ENCODE assay signal across 10 cellular contexts in genomic region chr6:162706236-162706635, GRCh38. TPM values are rescaled to one million over a fixed set of nuclear protein-coding genes. Genes with fewer than 3 reads are reported as not detected.
A peak's percentile ranks its signal among the peaks of the same experiment; 100 is the strongest.
DNase-seq lines count a peak whose midpoint lies in the region; ATAC-seq and TF ChIP-seq lines count a peak whose summit lies in the region.
"Had no signal": no experiment of that assay in that cellular context is flagged by ENCODE, and none has a peak within 500 bp of the region (broad histone marks: within the 10 kb centered on the region; RNA-seq: fewer than 3 reads in every experiment).

No MANE protein-coding gene starts in this region.

- H3K9ac ChIP-seq in subcutaneous abdominal adipose tissue (ENCODE audit: low read length in 5 of 5) = peak overlapping the region in 2 of 5 donors; percentile 24 to 40

- H3K9me3 Mint-ChIP-seq in activated naive CD4-positive, alpha-beta T cell treated with anti-CD3 and anti-CD28 coated beads, Interleukin-2, amount 50 U/mL, for 72 hours = no peaks in the 10 kb centered on the region

- no peak for TF ChIP-seq CTCF in choroid plexus epithelial cell (conservative IDR thresholded peaks at IDR 0.05; ENCODE audit: low read depth, low read length)
- no peak for TF ChIP-seq CTCF in left lung (IDR thresholded peaks at IDR 0.05)

- intact Hi-C loops in left lung (cut with DNase I) = no loop called here

- no peaks in the 10 kb centered on the region for H3K27me3 ChIP-seq in left lung
- H3K27me3 ChIP-seq in subcutaneous abdominal adipose tissue (ENCODE audit: control insufficient read depth in 5 of 5, insufficient read depth in 4 of 5, low read length in 5 of 5) = no peaks in the 10 kb centered on the region
- H3K27me3 ChIP-seq in SJCRH30 = no peaks in the 10 kb centered on the region; the same call in 1 of the 2 replicates

- H3K27ac ChIP-seq in left lung (peak overlapping the region; percentile 33 to 67), subcutaneous abdominal adipose tissue (ENCODE audit: low read depth, low read length) (peak overlapping the region; percentile 54), SJCRH30 (no peak overlapping the region)

- H3K36me3 ChIP-seq in left lung (no peaks in the 10 kb centered on the region), subcutaneous abdominal adipose tissue (ENCODE audit: control insufficient read depth in 5 of 5, insufficient read depth in 5 of 5, low read length in 5 of 5) (no peaks in the 10 kb centered on the region), SJCRH30 (no peaks in the 10 kb centered on the region)

- peak; percentile 65 for ATAC-seq in left lung
- no peak for ATAC-seq in activated naive CD4-positive, alpha-beta T cell treated with anti-CD3 and anti-CD28 coated beads, Interleukin-2, amount 50 U/mL, for 72 hours
- ATAC-seq: HCT116 had no signal

- H3K4me3 ChIP-seq in choroid plexus epithelial cell (ENCODE audit: low read depth, low read length) (no peak overlapping the region), left lung (no peak overlapping the region), subcutaneous abdominal adipose tissue (ENCODE audit: low read depth in 1 of 5, low read length in 5 of 5) (peak overlapping the region; percentile 21 to 61 (median 46)), SJCRH30 (no peak overlapping the region)

- H3K9me3 ChIP-seq in left lung = no peaks in the 10 kb centered on the region
- no peaks in the 10 kb centered on the region for H3K9me3 ChIP-seq in subcutaneous abdominal adipose tissue (ENCODE audit: control insufficient read depth in 5 of 5, low read length in 5 of 5)
- H3K9me3 ChIP-seq in SJCRH30 (replicated peaks) = no peaks in the 10 kb centered on the region

- H3K27ac Mint-ChIP-seq in activated naive CD4-positive, alpha-beta T cell treated with anti-CD3 and anti-CD28 coated beads, Interleukin-2, amount 50 U/mL, for 72 hours = no peak overlapping the region

- peak; percentile 2 for DNase-seq in NCI-H1694 (lab: John Stamatoyannopoulos, UW)
- peak; percentile 6 for DNase-seq in choroid plexus epithelial cell (ENCODE audit: low read depth)
- peak in 1 of 2 donors; percentile 47 for DNase-seq in left lung
- no peak for DNase-seq in SJCRH30
- no peak for DNase-seq in activated naive CD4-positive, alpha-beta T cell treated with anti-CD3 and anti-CD28 coated beads, Interleukin-2, amount 50 U/mL, for 72 hours (ENCODE audit: low spot score in 2 of 2)
- DNase-seq in GM03348 (ENCODE audit: low spot score) = no peak
- DNase-seq in activated CD4-positive, alpha-beta T cell treated with anti-CD3 and anti-CD28 coated beads, Interleukin-2, amount 50 U/mL, for 1 hour = no peak
- DNase-seq: SHP77 had no signal

- no peaks in the 10 kb centered on the region for H3K36me3 Mint-ChIP-seq in activated naive CD4-positive, alpha-beta T cell treated with anti-CD3 and anti-CD28 coated beads, Interleukin-2, amount 50 U/mL, for 72 hours

- H3K4me1 ChIP-seq in left lung (peaks cover 0 to 9% of the 10 kb centered on the region in 2 donors), subcutaneous abdominal adipose tissue (ENCODE audit: control insufficient read depth in 5 of 5, insufficient read depth in 5 of 5, low read length in 5 of 5) (peaks cover 2 to 11% (median 8%) of the 10 kb centered on the region in 5 donors), SJCRH30 (peaks cover 8% of the 10 kb centered on the region; the same call in 1 of the 2 replicates)

RNA-seq across cellular contexts. Expression of gene PRKN, which starts 21.3 kb away (rescaled TPM):
- total RNA-seq in left lung = 1 to 10 TPM; 2.1 to 4.3 TPM
- total RNA-seq in SJCRH30 (2014; rRNA removed; shearing (Covaris generic)) = not detected in 2 replicates
- 1 to 10 TPM in 1 of 2 donors, under 1 TPM in 1; 0.57 to 4.1 TPM for total RNA-seq in activated naive CD4-positive, alpha-beta T cell treated with anti-CD3 and anti-CD28 coated beads, Interleukin-2, amount 50 U/mL, for 72 hours

RNA-seq across cellular contexts. Expression of gene PACRG, which starts 21.5 kb away (rescaled TPM):
- total RNA-seq in left lung = 1 to 10 TPM; 1.5 to 2.7 TPM
- total RNA-seq in SJCRH30 (2014; rRNA removed; shearing (Covaris generic)) = not detected in 2 replicates
- total RNA-seq in activated naive CD4-positive, alpha-beta T cell treated with anti-CD3 and anti-CD28 coated beads, Interleukin-2, amount 50 U/mL, for 72 hours = under 1 TPM in 1 of 2 donors, not detected in 1; 0.43 TPM

Comparison
In these comparisons a context has a peak if more than half of its experiments do, and no peak if none do; other contexts are left out.
1. DNase-seq: peak in NCI-H1694 (single experiment) and choroid plexus epithelial cell (single experiment); none in SJCRH30 (0 of 2), activated naive CD4-positive, alpha-beta T cell treated with anti-CD3 and anti-CD28 coated beads, Interleukin-2, amount 50 U/mL, for 72 hours (0 of 2), GM03348 (single experiment) and activated CD4-positive, alpha-beta T cell treated with anti-CD3 and anti-CD28 coated beads, Interleukin-2, amount 50 U/mL, for 1 hour (single experiment).
2. H3K4me3 ChIP-seq: peak in subcutaneous abdominal adipose tissue (5 of 5); none in choroid plexus epithelial cell (single experiment), left lung (0 of 2) and SJCRH30 (single experiment).